ENCODE assay signal across 7 cellular contexts in genomic region chr7:50854247-50854646, GRCh38.
"Had no signal": no experiment of that assay in that cellular context is flagged by ENCODE, and none has a peak within 500 bp of the region (broad histone marks: within the 10 kb centered on the region; RNA-seq: fewer than 3 reads in every experiment).

No MANE protein-coding gene starts in this region.

- DNase-seq: GM23248, GOT3, H7, HFFc6, KBM-7 had no signal

- H3K36me3 ChIP-seq: HAP-1 had no signal

- H3K9ac ChIP-seq: GM23248 had no signal

- H3K9me3 ChIP-seq: HAP-1 had no signal

- H3K4me3 ChIP-seq: GM23248, HAP-1 had no signal

- H3K4me1 ChIP-seq: HAP-1 had no signal

- H3K27ac ChIP-seq: GM23248 had no signal

- H2AFZ ChIP-seq: GM23248 had no signal

- ATAC-seq: HCT116 had no signal
